ENCODE assay signal across 20 cellular contexts in genomic region chr5:174423538-174423937, GRCh38.
"Had no signal": no experiment of that assay in that cellular context is flagged by ENCODE, and none has a peak within 500 bp of the region (broad histone marks: within the 10 kb centered on the region; RNA-seq: fewer than 3 reads in every experiment).

No MANE protein-coding gene starts in this region.

- DNase-seq: activated CD4-positive, alpha-beta memory T cell treated with anti-CD3 and anti-CD28 coated beads for 36 hours; activated CD4-positive, alpha-beta T cell treated with anti-CD3 and anti-CD28 coated beads for 36 hours; activated CD8-positive, alpha-beta memory T cell treated with anti-CD3 and anti-CD28 coated beads, Interleukin-2, amount 10 ng/mL, durations not matched to agents 7 days and 5 days; activated naive CD4-positive, alpha-beta T cell; activated naive CD8-positive, alpha-beta T cell treated with anti-CD3 and anti-CD28 coated beads for 36 hours; amniotic stem cell; dermis blood vessel endothelial cell; effector memory CD8-positive, alpha-beta T cell; left cardiac atrium; mesenchymal stem cell; right cardiac atrium; stimulated activated CD4-positive, alpha-beta T cell treated with anti-CD3 and anti-CD28 coated beads, Interleukin-4, amount 100 ng/mL, for 1 hour; stimulated activated naive CD8-positive, alpha-beta T cell treated with anti-CD3 and anti-CD28 coated beads, Interleukin-15, amount 100 ng/mL, for 72 hours had no signal

- H3K27me3 ChIP-seq: hepatocyte had no signal

- H3K27ac Mint-ChIP-seq: activated CD4-positive, alpha-beta memory T cell treated with anti-CD3 and anti-CD28 coated beads for 36 hours; activated CD4-positive, alpha-beta T cell treated with anti-CD3 and anti-CD28 coated beads for 36 hours; activated CD8-positive, alpha-beta memory T cell treated with anti-CD3 and anti-CD28 coated beads, Interleukin-2, amount 10 ng/mL, durations not matched to agents 7 days and 5 days; activated naive CD8-positive, alpha-beta T cell treated with anti-CD3 and anti-CD28 coated beads for 36 hours; activated T-helper 17 cell treated with anti-CD3 and anti-CD28 coated beads, Interleukin-2, amount 50 U/mL, for 72 hours; effector memory CD8-positive, alpha-beta T cell; progenitor cell of endocrine pancreas; stimulated activated naive CD8-positive, alpha-beta T cell treated with anti-CD3 and anti-CD28 coated beads, Interleukin-15, amount 100 ng/mL, for 72 hours; T-helper 2 cell treated with Interferon-gamma antibody and Interleukin-4, amounts not matched to agents 5 μg/mL and 100 μg/mL, for 36 hours; WTC11 had no signal

- H3K36me3 Mint-ChIP-seq: activated CD4-positive, alpha-beta memory T cell treated with anti-CD3 and anti-CD28 coated beads for 36 hours; activated CD8-positive, alpha-beta memory T cell treated with anti-CD3 and anti-CD28 coated beads, Interleukin-2, amount 10 ng/mL, durations not matched to agents 7 days and 5 days; activated naive CD8-positive, alpha-beta T cell treated with anti-CD3 and anti-CD28 coated beads for 36 hours; type B pancreatic cell; WTC11 had no signal

- H3K27ac ChIP-seq: hepatocyte had no signal

- H3K9me3 Mint-ChIP-seq: activated CD4-positive, alpha-beta memory T cell treated with anti-CD3 and anti-CD28 coated beads for 36 hours; activated naive CD8-positive, alpha-beta T cell treated with anti-CD3 and anti-CD28 coated beads for 36 hours; activated T-helper 17 cell treated with anti-CD3 and anti-CD28 coated beads, Interleukin-2, amount 50 U/mL, for 72 hours; effector memory CD8-positive, alpha-beta T cell; stimulated activated naive CD8-positive, alpha-beta T cell treated with anti-CD3 and anti-CD28 coated beads, Interleukin-15, amount 100 ng/mL, for 72 hours; T-helper 2 cell treated with Interferon-gamma antibody and Interleukin-4, amounts not matched to agents 5 μg/mL and 100 μg/mL, for 36 hours; type B pancreatic cell; WTC11 had no signal

- H3K4me3 Mint-ChIP-seq: activated CD4-positive, alpha-beta memory T cell treated with anti-CD3 and anti-CD28 coated beads for 36 hours; activated CD4-positive, alpha-beta T cell treated with anti-CD3 and anti-CD28 coated beads for 36 hours; activated CD8-positive, alpha-beta memory T cell treated with anti-CD3 and anti-CD28 coated beads, Interleukin-2, amount 10 ng/mL, durations not matched to agents 7 days and 5 days; activated naive CD8-positive, alpha-beta T cell treated with anti-CD3 and anti-CD28 coated beads for 36 hours; activated T-helper 17 cell treated with anti-CD3 and anti-CD28 coated beads, Interleukin-2, amount 50 U/mL, for 72 hours; effector memory CD8-positive, alpha-beta T cell; stimulated activated naive CD8-positive, alpha-beta T cell treated with anti-CD3 and anti-CD28 coated beads, Interleukin-15, amount 100 ng/mL, for 72 hours; T-helper 2 cell treated with Interferon-gamma antibody and Interleukin-4, amounts not matched to agents 5 μg/mL and 100 μg/mL, for 36 hours; type B pancreatic cell; WTC11 had no signal

- H3K4me3 ChIP-seq: hepatocyte, smooth muscle cell had no signal

- ATAC-seq: activated CD4-positive, alpha-beta T cell treated with anti-CD3 and anti-CD28 coated beads for 36 hours; activated CD8-positive, alpha-beta memory T cell treated with anti-CD3 and anti-CD28 coated beads, Interleukin-2, amount 10 ng/mL, durations not matched to agents 7 days and 5 days; activated T-helper 17 cell treated with anti-CD3 and anti-CD28 coated beads, Interleukin-2, amount 50 U/mL, for 72 hours; effector memory CD8-positive, alpha-beta T cell; left cardiac atrium; right cardiac atrium; stimulated activated naive CD8-positive, alpha-beta T cell treated with anti-CD3 and anti-CD28 coated beads, Interleukin-15, amount 100 ng/mL, for 72 hours; WTC11 had no signal

- H3K27me3 Mint-ChIP-seq: activated CD4-positive, alpha-beta memory T cell treated with anti-CD3 and anti-CD28 coated beads for 36 hours had no signal
